In the genomic region with DNA sequence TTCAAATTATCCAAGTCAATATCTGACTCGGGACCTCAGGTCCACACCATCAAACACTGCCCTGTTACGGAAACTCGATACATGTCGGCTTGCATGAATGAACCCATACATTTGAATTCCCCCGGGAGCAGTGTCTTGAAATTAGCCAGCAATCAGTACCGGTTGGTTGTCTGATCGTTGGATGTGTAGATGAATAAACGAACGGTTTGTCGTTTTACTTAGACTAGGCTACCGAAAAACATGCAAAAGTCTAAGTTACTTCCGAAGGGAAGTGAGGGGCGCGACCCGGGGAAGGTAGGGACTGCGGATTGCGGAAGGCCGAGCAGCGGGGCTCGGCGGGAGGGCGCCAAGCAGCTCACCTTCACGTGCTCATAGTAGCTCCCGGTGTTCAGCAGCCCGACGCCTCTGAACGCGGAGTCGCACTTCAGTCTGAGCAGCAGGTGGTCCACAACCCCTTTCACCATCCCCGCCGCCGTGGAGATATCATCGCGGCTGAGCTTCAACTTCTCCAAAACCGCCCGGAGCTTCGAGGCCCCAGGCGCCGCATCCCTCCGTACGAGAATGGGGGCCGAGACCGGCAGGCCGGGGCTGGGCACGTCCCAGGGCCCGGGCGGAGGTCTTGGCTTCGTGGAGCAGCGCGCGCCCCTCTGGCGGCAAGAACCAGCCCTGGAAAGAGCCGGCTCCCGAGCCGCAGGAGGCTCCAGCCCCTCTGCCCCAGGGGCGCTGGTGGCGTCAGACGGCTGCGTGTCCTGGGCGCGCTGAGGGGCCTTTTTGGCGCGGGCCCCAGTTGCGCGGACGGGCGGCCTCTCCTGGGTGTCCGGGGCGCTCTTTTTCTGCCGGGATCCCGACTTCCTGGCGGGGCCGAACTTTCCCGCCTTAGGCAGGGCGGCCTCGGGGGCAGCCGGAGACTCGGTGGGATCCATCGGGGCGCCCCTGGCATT, we compare ENCODE assay signal across 8 cellular contexts. TPM values are rescaled to one million over a fixed set of nuclear protein-coding genes. Genes with fewer than 3 reads are reported as not detected.
A peak's percentile ranks its signal among the peaks of the same experiment; 100 is the strongest.
DNase-seq lines count a peak whose midpoint lies in the region; ATAC-seq and TF ChIP-seq lines count a peak whose summit lies in the region.

No MANE protein-coding gene starts in this region.

- H3K36me3 ChIP-seq in sigmoid colon, result no peaks in the 10 kb centered on the region

- H3K9me3 ChIP-seq in right cardiac atrium (ENCODE audit: control insufficient read depth, low read length) (no peaks in the 10 kb centered on the region), sigmoid colon (no peaks in the 10 kb centered on the region)

- H3K4me3 ChIP-seq in right cardiac atrium (ENCODE audit: low read length) (peak overlapping the region; percentile 83), sigmoid colon (peak overlapping the region; percentile 60 to 81 (median 68))

- H3K27ac ChIP-seq in angular gyrus (ENCODE audit: low read depth, low read length) (peak overlapping the region; percentile 8), right cardiac atrium (ENCODE audit: low read length) (peak overlapping the region; percentile 76), sigmoid colon (peak overlapping the region; percentile 78 to 85 (median 81))

- intact Hi-C loops in right cardiac atrium (cut with DNase I) (no loop called here), sigmoid colon (cut with DNase I) (no loop called here)

- peak; percentile 67 for DNase-seq in DMS153 treated with DMSO at 0.1 percent for 48 hours (lab: John Stamatoyannopoulos, UW; ENCODE audit: unreplicated experiment)
- DNase-seq in HUDEP-2 (lab: John Stamatoyannopoulos, UW; ENCODE audit: unreplicated experiment in 76 of 76), result peak in 51 of 76 experiments; percentile 14 to 91 (median 51)
- DNase-seq in SW480 (ENCODE audit: low spot score), result peak; percentile 8
- DNase-seq in right cardiac atrium, result peak; percentile 35 to 81 (median 66)
- peak; percentile 70 for DNase-seq in sigmoid colon
- DNase-seq in NCI-H1694 treated with DMSO at 0.1 percent for 48 hours (lab: John Stamatoyannopoulos, UW), result no peak

- no peak for TF ChIP-seq CTCF in sigmoid colon (IDR thresholded peaks at IDR 0.05)

- H3K27me3 ChIP-seq in right cardiac atrium (ENCODE audit: control insufficient read depth, insufficient read depth), result no peaks in the 10 kb centered on the region
- no peaks in the 10 kb centered on the region for H3K27me3 ChIP-seq in sigmoid colon

- no peak for TF ChIP-seq POLR2A in sigmoid colon (IDR thresholded peaks at IDR 0.05)

- ATAC-seq in GM21381 (IDR thresholded peaks at IDR 0.05; ENCODE audit: unreplicated experiment) (peak; percentile 41), right cardiac atrium (peak; percentile 78 to 81)

- 2% methylated on average over 80 of the region's 80 CpGs for WGBS in right cardiac atrium
- WGBS in sigmoid colon, 2 donors, result 2 to 10% methylated on average over 80 of the region's 80 CpGs

- H3K4me1 ChIP-seq in right cardiac atrium (ENCODE audit: control insufficient read depth, insufficient read depth, low read length) (no peaks in the 10 kb centered on the region), sigmoid colon (peaks cover 0 to 22% (median 6%) of the 10 kb centered on the region in 4 donors)

- TF ChIP-seq EP300 in sigmoid colon (IDR thresholded peaks at IDR 0.05), result no peak

RNA-seq across cellular contexts. Expression of gene CGAS, which starts 0.7 kb away (rescaled TPM):
- 1 to 10 TPM in 3 of 4 donors, under 1 TPM in 1; 0.79 to 2.9 (median 1.9) TPM for total RNA-seq in right cardiac atrium
- polyA plus RNA-seq in right cardiac atrium, result 0.91 TPM
- 1 to 10 TPM; 5.0 to 5.8 (median 5.4) TPM for total RNA-seq in sigmoid colon
- polyA plus RNA-seq in sigmoid colon, result 1 to 10 TPM; 1.2 to 4.0 (median 1.6) TPM

RNA-seq across cellular contexts. Expression of gene MTO1, which starts 10.1 kb away (rescaled TPM):
- total RNA-seq in right cardiac atrium (10 to 100 TPM; 24.4 to 35.1 (median 30.5) TPM), sigmoid colon (10 to 100 TPM; 17.9 to 42.3 (median 29.4) TPM)
- polyA plus RNA-seq in right cardiac atrium (16.5 TPM), sigmoid colon (10 to 100 TPM; 12.0 to 16.3 (median 13.6) TPM)

RNA-seq across cellular contexts. Expression of gene DDX43, which starts 56.8 kb away (rescaled TPM):
- total RNA-seq in right cardiac atrium, result 1 to 10 TPM in 2 of 4 donors, under 1 TPM in 2; 0.40 to 1.9 (median 0.97) TPM
- 0.16 TPM for polyA plus RNA-seq in right cardiac atrium
- 1 to 10 TPM; 1.1 to 9.4 (median 1.9) TPM for total RNA-seq in sigmoid colon
- 1 to 10 TPM in 1 of 3 donors, under 1 TPM in 1, not detected in 1; 0.73 to 1.2 TPM for polyA plus RNA-seq in sigmoid colon

Comparison
In these comparisons a context has a peak if more than half of its experiments do, and no peak if none do; other contexts are left out.
1. H3K27ac ChIP-seq: peak in every context shown above with its lines; median percentile 81 in sigmoid colon; 76 in right cardiac atrium; 8 in angular gyrus.